ENCODE assay signal across 16 cellular contexts in genomic region chr7:8719102-8719501, GRCh38.
"Had no signal": no experiment of that assay in that cellular context is flagged by ENCODE, and none has a peak within 500 bp of the region (broad histone marks: within the 10 kb centered on the region; RNA-seq: fewer than 3 reads in every experiment).

No MANE protein-coding gene starts in this region.

- H3K36me3 ChIP-seq: ascending aorta, esophagus muscularis mucosa, neutrophil, tibial artery had no signal

- H3K27ac Mint-ChIP-seq: activated CD4-positive, alpha-beta memory T cell treated with anti-CD3 and anti-CD28 coated beads, Interleukin-2, amount 10 ng/mL, durations not matched to agents 7 days and 5 days; activated CD4-positive, alpha-beta T cell treated with anti-CD3 and anti-CD28 coated beads for 36 hours; activated naive CD8-positive, alpha-beta T cell treated with anti-CD3 and anti-CD28 coated beads, Interleukin-2, amount 10 ng/mL, durations not matched to agents 7 days and 5 days; immature natural killer cell; naive thymus-derived CD4-positive, alpha-beta T cell; stimulated activated effector memory CD8-positive, alpha-beta T cell treated with anti-CD3 and anti-CD28 coated beads, Interleukin-12 subunit alpha, Interleukin-12 subunit beta, amount 100 ng/mL, for 72 hours had no signal

- H3K27ac ChIP-seq: ascending aorta, esophagus muscularis mucosa, neutrophil, tibial artery, VCaP had no signal

- H3K4me2 ChIP-seq: smooth muscle cell had no signal

- H3K4me3 Mint-ChIP-seq: activated CD4-positive, alpha-beta memory T cell treated with anti-CD3 and anti-CD28 coated beads, Interleukin-2, amount 10 ng/mL, durations not matched to agents 7 days and 5 days; activated CD4-positive, alpha-beta T cell treated with anti-CD3 and anti-CD28 coated beads for 36 hours; activated naive CD8-positive, alpha-beta T cell treated with anti-CD3 and anti-CD28 coated beads, Interleukin-2, amount 10 ng/mL, durations not matched to agents 7 days and 5 days; immature natural killer cell; naive thymus-derived CD4-positive, alpha-beta T cell; stimulated activated effector memory CD8-positive, alpha-beta T cell treated with anti-CD3 and anti-CD28 coated beads, Interleukin-12 subunit alpha, Interleukin-12 subunit beta, amount 100 ng/mL, for 72 hours had no signal

- H3K4me1 ChIP-seq: ascending aorta, esophagus muscularis mucosa, tibial artery had no signal

- H3K4me3 ChIP-seq: ascending aorta, esophagus muscularis mucosa, smooth muscle cell, tibial artery had no signal

- H3K36me3 Mint-ChIP-seq: activated naive CD8-positive, alpha-beta T cell treated with anti-CD3 and anti-CD28 coated beads, Interleukin-2, amount 10 ng/mL, durations not matched to agents 7 days and 5 days; immature natural killer cell; naive thymus-derived CD4-positive, alpha-beta T cell; stimulated activated effector memory CD8-positive, alpha-beta T cell treated with anti-CD3 and anti-CD28 coated beads, Interleukin-12 subunit alpha, Interleukin-12 subunit beta, amount 100 ng/mL, for 72 hours had no signal

- H3K9me3 ChIP-seq: ascending aorta, esophagus muscularis mucosa, neutrophil, tibial artery had no signal

- H3K9me3 Mint-ChIP-seq: activated CD4-positive, alpha-beta memory T cell treated with anti-CD3 and anti-CD28 coated beads, Interleukin-2, amount 10 ng/mL, durations not matched to agents 7 days and 5 days; activated naive CD8-positive, alpha-beta T cell treated with anti-CD3 and anti-CD28 coated beads, Interleukin-2, amount 10 ng/mL, durations not matched to agents 7 days and 5 days had no signal

- H3K4me1 Mint-ChIP-seq: activated CD4-positive, alpha-beta memory T cell treated with anti-CD3 and anti-CD28 coated beads, Interleukin-2, amount 10 ng/mL, durations not matched to agents 7 days and 5 days; activated CD4-positive, alpha-beta T cell treated with anti-CD3 and anti-CD28 coated beads for 36 hours; activated naive CD8-positive, alpha-beta T cell treated with anti-CD3 and anti-CD28 coated beads, Interleukin-2, amount 10 ng/mL, durations not matched to agents 7 days and 5 days; immature natural killer cell; naive thymus-derived CD4-positive, alpha-beta T cell; stimulated activated effector memory CD8-positive, alpha-beta T cell treated with anti-CD3 and anti-CD28 coated beads, Interleukin-12 subunit alpha, Interleukin-12 subunit beta, amount 100 ng/mL, for 72 hours had no signal

- DNase-seq: activated CD4-positive, alpha-beta memory T cell treated with anti-CD3 and anti-CD28 coated beads, Interleukin-2, amount 10 ng/mL, durations not matched to agents 7 days and 5 days; activated CD4-positive, alpha-beta T cell treated with anti-CD3 and anti-CD28 coated beads for 36 hours; activated CD8-positive, alpha-beta memory T cell treated with anti-CD3 and anti-CD28 coated beads, Interleukin-2, amount 50 U/mL, for 4 hours; activated naive CD8-positive, alpha-beta T cell treated with anti-CD3 and anti-CD28 coated beads, Interleukin-2, amount 10 ng/mL, durations not matched to agents 7 days and 5 days; immature natural killer cell; left cardiac atrium; mammary epithelial cell; naive thymus-derived CD4-positive, alpha-beta T cell; right cardiac atrium; tibial artery had no signal

- H3K27me3 ChIP-seq: ascending aorta, esophagus muscularis mucosa, neutrophil, tibial artery had no signal

- H3K27me3 Mint-ChIP-seq: activated CD4-positive, alpha-beta memory T cell treated with anti-CD3 and anti-CD28 coated beads, Interleukin-2, amount 10 ng/mL, durations not matched to agents 7 days and 5 days; activated CD4-positive, alpha-beta T cell treated with anti-CD3 and anti-CD28 coated beads for 36 hours; activated naive CD8-positive, alpha-beta T cell treated with anti-CD3 and anti-CD28 coated beads, Interleukin-2, amount 10 ng/mL, durations not matched to agents 7 days and 5 days; naive thymus-derived CD4-positive, alpha-beta T cell had no signal

- ATAC-seq: activated CD4-positive, alpha-beta T cell treated with anti-CD3 and anti-CD28 coated beads for 36 hours; left cardiac atrium; naive thymus-derived CD4-positive, alpha-beta T cell; right cardiac atrium; stimulated activated effector memory CD8-positive, alpha-beta T cell treated with anti-CD3 and anti-CD28 coated beads, Interleukin-12 subunit alpha, Interleukin-12 subunit beta, amount 100 ng/mL, for 72 hours had no signal
